18 cellular contexts compared by ENCODE assay signal in the genomic region with DNA sequence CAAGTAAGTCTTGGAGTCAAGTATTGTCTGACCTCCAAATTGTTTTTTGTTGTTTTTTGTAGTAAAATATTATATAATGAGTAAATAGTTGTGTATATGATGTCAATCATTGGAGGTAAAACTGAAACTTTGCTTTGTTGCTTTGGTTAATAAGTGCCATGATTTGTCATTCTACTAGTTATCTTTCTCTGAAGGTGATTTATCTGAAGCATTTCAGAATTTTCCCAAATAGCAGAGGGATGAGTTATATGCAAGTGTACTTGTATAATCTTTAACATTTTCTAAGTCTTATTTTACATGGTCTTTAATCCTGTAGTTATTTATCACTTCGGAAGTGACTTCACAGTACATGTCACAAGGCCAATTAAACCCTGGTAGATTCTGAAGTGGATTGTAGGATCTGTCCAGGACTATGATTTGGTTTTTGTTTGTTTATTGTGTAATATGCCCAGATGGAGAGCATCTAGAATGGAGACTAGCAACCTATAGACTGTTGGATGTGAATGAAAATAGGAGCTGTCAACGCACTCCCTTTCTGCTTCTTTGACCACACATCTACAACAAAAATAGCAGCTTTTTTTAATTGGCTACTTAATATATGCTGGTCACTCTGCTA.
DNase-seq lines count a peak whose midpoint lies in the region; ATAC-seq and TF ChIP-seq lines count a peak whose summit lies in the region.
"Had no signal": no experiment of that assay in that cellular context is flagged by ENCODE, and none has a peak within 500 bp of the region (broad histone marks: within the 10 kb centered on the region; RNA-seq: fewer than 3 reads in every experiment).

No MANE protein-coding gene starts in this region.

- in situ Hi-C loops in Caki2 (cut with HindIII; ENCODE audit: low pct_unique_long_range_greater_than_20kb, low sequenced_read_pairs) = no loop called here

- no peaks in the 10 kb centered on the region for H3F3A ChIP-seq in PC-3 (ENCODE audit: low read length, unreplicated experiment)

- no peaks in the 10 kb centered on the region for H3K9me2 ChIP-seq in PC-3 (replicated peaks; ENCODE audit: low read length)

- TF ChIP-seq CTCF in PC-3 (conservative IDR thresholded peaks at IDR 0.05; ENCODE audit: low read depth, low read length) (no peak), kidney epithelial cell (IDR thresholded peaks at IDR 0.05; ENCODE audit: insufficient read depth, low read length, poor library complexity, severe bottlenecking) (no peak)

- peak overlapping the region; percentile 38 for H3K27ac ChIP-seq in PC-3 (ENCODE audit: low read length)

- POLR2A ChIA-PET in PC-3 (lab: Charles Lee; ENCODE audit: unreplicated experiment) = no interaction called here

- H3K36me3 ChIP-seq in PC-3 (ENCODE audit: low read depth, low read length) = no peaks in the 10 kb centered on the region
- no peaks in the 10 kb centered on the region for H3K36me3 ChIP-seq in kidney epithelial cell (ENCODE audit: control insufficient read depth, insufficient read depth, low read length)

- BruUV-seq in PC-3 (replicated peaks; lab: Mats Ljungman, UMichigan) = no TSS peak

- ATAC-seq in GM21619 (IDR thresholded peaks at IDR 0.05; ENCODE audit: unreplicated experiment) (peak; percentile 77), PC-3 (no peak; the same call in 1 of the 2 replicates), GM19463 (IDR thresholded peaks at IDR 0.05; ENCODE audit: unreplicated experiment) (no peak), SK-N-SH treated with all-trans-retinoic acid at 6 μM for 48 hours (no peak), GM21447 (IDR thresholded peaks at IDR 0.05; ENCODE audit: unreplicated experiment) (no peak)
- ATAC-seq: K562, T-cell had no signal

- H3K9ac ChIP-seq in PC-3 (ENCODE audit: low read length) = no peak overlapping the region

- no peaks in the 10 kb centered on the region for H3K9me3 ChIP-seq in PC-3 (ENCODE audit: low read length)
- H3K9me3 ChIP-seq: Caco-2 had no signal

- H4K20me1 ChIP-seq in PC-3 (ENCODE audit: low read length) = no peaks in the 10 kb centered on the region

- H2AFZ ChIP-seq in PC-3 (ENCODE audit: low read length) = no peak overlapping the region

- H3K79me2 ChIP-seq in PC-3 (ENCODE audit: low read length) = no peaks in the 10 kb centered on the region

- H3K4me3 ChIP-seq in PC-3 (ENCODE audit: low read length) (no peak overlapping the region), kidney epithelial cell (ENCODE audit: low read depth, low read length) (no peak overlapping the region)
- H3K4me3 ChIP-seq: K562 had no signal

- no peaks in the 10 kb centered on the region for H3K27me3 ChIP-seq in PC-3 (ENCODE audit: low read length)
- no peaks in the 10 kb centered on the region for H3K27me3 ChIP-seq in kidney epithelial cell (ENCODE audit: control insufficient read depth, insufficient read depth, low read length)

- CTCF ChIA-PET in PC-3 (lab: Charles Lee) = no interaction called here

- DNase-seq in Caki2 (ENCODE audit: low read depth) (peak; percentile 77), PC-3 (peak; percentile 3), kidney epithelial cell (ENCODE audit: low read depth) (peak; percentile 37), NCI-H345 treated with DMSO at 0.1 percent for 48 hours (lab: John Stamatoyannopoulos, UW; ENCODE audit: unreplicated experiment) (no peak)
- DNase-seq: Caco-2; CD4-positive, CD25-positive, alpha-beta regulatory T cell; DMS53; MV-4-11; NCI-H1417; NCI-H187 treated with DMSO at 0.1 percent for 48 hours; NCI-H446; NCI-H82; T-cell had no signal

- no peak overlapping the region for H3K4me2 ChIP-seq in PC-3 (ENCODE audit: low read length)

- intact Hi-C loops in PC-3 (cut with micrococcal nuclease) = no loop called here

- peaks cover 9% of the 10 kb centered on the region; the same call in 1 of the 2 replicates for H3K4me1 ChIP-seq in PC-3 (ENCODE audit: insufficient read depth, low read length)
- H3K4me1 ChIP-seq: Caco-2 had no signal

TF ChIP-seq in SK-N-SH treated with all-trans-retinoic acid at 6 μM for 48 hours, 23 proteins besides CTCF, POLR2A, EP300 and RAD21:
- TF ChIP-seq ZFP3 (CRISPR knock-in tag; IDR thresholded peaks at IDR 0.05) (no peak), GLIS3 (CRISPR knock-in tag; IDR thresholded peaks at IDR 0.05) (no peak), BACH2 (CRISPR knock-in tag; IDR thresholded peaks at IDR 0.05; ENCODE audit: borderline replicate concordance) (no peak), ESRRG (CRISPR knock-in tag; IDR thresholded peaks at IDR 0.05) (no peak), TOX (CRISPR knock-in tag; IDR thresholded peaks at IDR 0.05; ENCODE audit: borderline replicate concordance) (no peak), ZNF70 (CRISPR knock-in tag; IDR thresholded peaks at IDR 0.05) (no peak), CSDC2 (CRISPR knock-in tag; IDR thresholded peaks at IDR 0.05) (no peak), SNAI2 (CRISPR knock-in tag; IDR thresholded peaks at IDR 0.05) (no peak), RARB (CRISPR knock-in tag; IDR thresholded peaks at IDR 0.05) (no peak), ISL1 (CRISPR knock-in tag; IDR thresholded peaks at IDR 0.05) (no peak)
- TF ChIP-seq, protein P1, sequence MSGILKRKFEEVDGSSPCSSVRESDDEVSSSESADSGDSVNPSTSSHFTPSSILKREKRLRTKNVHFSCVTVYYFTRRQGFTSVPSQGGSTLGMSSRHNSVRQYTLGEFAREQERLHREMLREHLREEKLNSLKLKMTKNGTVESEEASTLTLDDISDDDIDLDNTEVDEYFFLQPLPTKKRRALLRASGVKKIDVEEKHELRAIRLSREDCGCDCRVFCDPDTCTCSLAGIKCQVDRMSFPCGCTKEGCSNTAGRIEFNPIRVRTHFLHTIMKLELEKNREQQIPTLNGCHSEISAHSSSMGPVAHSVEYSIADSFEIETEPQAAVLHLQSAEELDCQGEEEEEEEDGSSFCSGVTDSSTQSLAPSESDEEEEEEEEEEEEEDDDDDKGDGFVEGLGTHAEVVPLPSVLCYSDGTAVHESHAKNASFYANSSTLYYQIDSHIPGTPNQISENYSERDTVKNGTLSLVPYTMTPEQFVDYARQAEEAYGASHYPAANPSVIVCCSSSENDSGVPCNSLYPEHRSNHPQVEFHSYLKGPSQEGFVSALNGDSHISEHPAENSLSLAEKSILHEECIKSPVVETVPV (CRISPR knock-in tag; IDR thresholded peaks at IDR 0.05) = no peak
